ENCODE assay signal across 19 cellular contexts in the genomic region with DNA sequence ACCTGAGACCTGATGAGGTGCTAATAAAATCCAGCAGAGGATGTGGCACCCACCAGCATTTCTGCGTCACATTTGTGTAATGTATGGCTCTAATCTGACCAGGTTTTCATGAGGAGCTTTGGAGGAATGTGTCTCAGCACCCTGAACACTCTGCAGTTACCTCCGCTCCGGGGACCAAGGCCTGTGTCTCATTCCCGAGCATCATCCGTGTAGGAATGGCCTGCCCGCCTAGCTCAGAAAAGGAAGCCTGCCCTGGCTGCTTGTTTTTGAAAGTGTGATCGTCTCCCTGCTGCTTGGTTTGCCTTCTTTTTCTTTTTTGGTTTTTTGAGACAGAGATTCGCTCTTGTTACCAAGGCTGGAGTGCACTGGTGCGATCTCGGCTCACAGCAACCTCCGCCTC.
DNase-seq lines count a peak whose midpoint lies in the region; ATAC-seq and TF ChIP-seq lines count a peak whose summit lies in the region.
"Had no signal": no experiment of that assay in that cellular context is flagged by ENCODE, and none has a peak within 500 bp of the region (broad histone marks: within the 10 kb centered on the region; RNA-seq: fewer than 3 reads in every experiment).

No MANE protein-coding gene starts in this region.

- no peaks in the 10 kb centered on the region for H3K36me3 Mint-ChIP-seq in activated CD8-positive, alpha-beta memory T cell treated with anti-CD3 and anti-CD28 coated beads, Interleukin-2, amount 10 ng/mL, durations not matched to agents 7 days and 5 days
- H3K36me3 Mint-ChIP-seq: CD8-positive, alpha-beta T cell had no signal

- peaks cover 10% of the 10 kb centered on the region for H3K9me3 Mint-ChIP-seq in activated CD8-positive, alpha-beta memory T cell treated with anti-CD3 and anti-CD28 coated beads, Interleukin-2, amount 10 ng/mL, durations not matched to agents 7 days and 5 days (ENCODE audit: low read depth)
- H3K9me3 Mint-ChIP-seq: CD8-positive, alpha-beta T cell had no signal

- no peaks in the 10 kb centered on the region for H3K4me1 ChIP-seq in RWPE2 (ENCODE audit: insufficient read depth, poor library complexity, severe bottlenecking)
- H3K4me1 ChIP-seq in hepatocyte (ENCODE audit: insufficient read depth) = no peaks in the 10 kb centered on the region
- no peaks in the 10 kb centered on the region for H3K4me1 ChIP-seq in spleen
- H3K4me1 ChIP-seq: BLaER1 treated with 17β-estradiol and CSF1 and Interleukin-3, amounts not matched to agents 10 nM and 100 nM had no signal

- no peaks in the 10 kb centered on the region for H3K27me3 Mint-ChIP-seq in activated CD8-positive, alpha-beta memory T cell treated with anti-CD3 and anti-CD28 coated beads, Interleukin-2, amount 10 ng/mL, durations not matched to agents 7 days and 5 days
- H3K27me3 Mint-ChIP-seq: B cell had no signal

- WGBS in hepatocyte (ENCODE audit: low lambda C conversion rate, missing lambda C conversion rate) = 67% methylated on average over 11 of the region's 11 CpGs
- WGBS in spleen, 5 donors = 85 to 93% (median 90%) methylated on average over 11 of the region's 11 CpGs

- H3K9me3 ChIP-seq in RWPE2 (ENCODE audit: severe bottlenecking) = peaks cover 7% of the 10 kb centered on the region
- no peaks in the 10 kb centered on the region for H3K9me3 ChIP-seq in hepatocyte (ENCODE audit: low read depth)
- H3K9me3 ChIP-seq in spleen = peaks cover 0 to 44% (median 0%) of the 10 kb centered on the region in 8 donors
- H3K9me3 ChIP-seq: BLaER1 treated with 17β-estradiol and CSF1 and Interleukin-3, amounts not matched to agents 10 nM and 100 nM had no signal

- H2AFZ ChIP-seq in hepatocyte = no peak overlapping the region
- H2AFZ ChIP-seq: GM23248 had no signal

- H3K27ac ChIP-seq in RWPE2 (ENCODE audit: poor library complexity, severe bottlenecking) = no peak overlapping the region
- H3K27ac ChIP-seq in hepatocyte = peak overlapping the region; percentile 60
- H3K27ac ChIP-seq in spleen = no peak overlapping the region
- H3K27ac ChIP-seq: BLaER1 treated with 17β-estradiol and CSF1 and Interleukin-3, amounts not matched to agents 10 nM and 100 nM; GM23248 had no signal

- H3K9me2 ChIP-seq in hepatocyte (replicated peaks; ENCODE audit: insufficient read depth) = no peaks in the 10 kb centered on the region

- intact Hi-C loops in spleen (cut with DNase I; ENCODE audit: low total_unique reads) = no loop called here

- H3K27ac Mint-ChIP-seq in activated CD8-positive, alpha-beta memory T cell treated with anti-CD3 and anti-CD28 coated beads, Interleukin-2, amount 10 ng/mL, durations not matched to agents 7 days and 5 days = no peak overlapping the region
- H3K27ac Mint-ChIP-seq: B cell; CD8-positive, alpha-beta T cell had no signal

- no peaks in the 10 kb centered on the region for H3K4me1 Mint-ChIP-seq in activated CD8-positive, alpha-beta memory T cell treated with anti-CD3 and anti-CD28 coated beads, Interleukin-2, amount 10 ng/mL, durations not matched to agents 7 days and 5 days
- H3K4me1 Mint-ChIP-seq: B cell had no signal

- H3K27me3 ChIP-seq in RWPE2 (ENCODE audit: insufficient read depth, poor library complexity, severe bottlenecking) (no peaks in the 10 kb centered on the region), hepatocyte (no peaks in the 10 kb centered on the region), spleen (replicated peaks in 1 of 7) (no peaks in the 10 kb centered on the region)
- H3K27me3 ChIP-seq: BLaER1 treated with 17β-estradiol and CSF1 and Interleukin-3, amounts not matched to agents 10 nM and 100 nM had no signal

- H3K4me2 ChIP-seq in hepatocyte = peak overlapping the region; percentile 33
- H3K4me2 ChIP-seq: BLaER1 treated with 17β-estradiol and CSF1 and Interleukin-3, amounts not matched to agents 10 nM and 100 nM had no signal

- no peak overlapping the region for H3K4me3 ChIP-seq in RWPE2 (ENCODE audit: severe bottlenecking)
- H3K4me3 ChIP-seq in hepatocyte = no peak overlapping the region
- no peak overlapping the region for H3K4me3 ChIP-seq in spleen
- H3K4me3 ChIP-seq: BLaER1 treated with 17β-estradiol and CSF1 and Interleukin-3, amounts not matched to agents 10 nM and 100 nM; GM23248 had no signal

- TF ChIP-seq CTCF in RWPE2 (IDR thresholded peaks at IDR 0.05; ENCODE audit: poor library complexity, severe bottlenecking) = no peak
- no peak for TF ChIP-seq CTCF in hepatocyte (IDR thresholded peaks at IDR 0.05; ENCODE audit: poor library complexity)
- no peak for TF ChIP-seq CTCF in spleen (IDR thresholded peaks at IDR 0.05 in 8 of 11, conservative IDR thresholded peaks at IDR 0.05 in 3 of 11)

- no peaks in the 10 kb centered on the region for H4K20me1 ChIP-seq in hepatocyte (ENCODE audit: insufficient read depth, poor library complexity, severe bottlenecking)
- H4K20me1 ChIP-seq: BLaER1 treated with 17β-estradiol and CSF1 and Interleukin-3, amounts not matched to agents 10 nM and 100 nM had no signal

- H3K36me3 ChIP-seq in RWPE2 (ENCODE audit: low read depth) (no peaks in the 10 kb centered on the region), hepatocyte (replicated peaks; ENCODE audit: insufficient read depth, low read depth) (no peaks in the 10 kb centered on the region), spleen (no peaks in the 10 kb centered on the region)
- H3K36me3 ChIP-seq: BLaER1 treated with 17β-estradiol and CSF1 and Interleukin-3, amounts not matched to agents 10 nM and 100 nM had no signal

- DNase-seq in activated CD8-positive, alpha-beta memory T cell treated with anti-CD3 and anti-CD28 coated beads, Interleukin-2, amount 50 U/mL, for 48 hours = peak; percentile 1
- no peak for DNase-seq in activated CD8-positive, alpha-beta memory T cell treated with anti-CD3 and anti-CD28 coated beads, Interleukin-2, amount 10 ng/mL, durations not matched to agents 7 days and 5 days
- DNase-seq in RWPE2 (ENCODE audit: low spot score) (peak; percentile 32), hepatocyte (ENCODE audit: low spot score) (no peak), spleen (peak; percentile 42), NCI-H526 (lab: John Stamatoyannopoulos, UW) (no peak), DMS 273 (lab: John Stamatoyannopoulos, UW; ENCODE audit: unreplicated experiment) (no peak)
- DNase-seq: Calu3, DMS 273 treated with DMSO at 0.1 percent for 48 hours, DMS53, DND-41, EL, GM23248, HCEC 1CT, IMR-90 had no signal

- no peaks in the 10 kb centered on the region for H3K79me2 ChIP-seq in hepatocyte

- CTCF ChIA-PET in activated CD8-positive, alpha-beta memory T cell treated with anti-CD3 and anti-CD28 coated beads, Interleukin-2, amount 10 ng/mL, durations not matched to agents 7 days and 5 days (lab: Charles Lee) = no interaction called here

- no peak overlapping the region for H3K4me3 Mint-ChIP-seq in activated CD8-positive, alpha-beta memory T cell treated with anti-CD3 and anti-CD28 coated beads, Interleukin-2, amount 10 ng/mL, durations not matched to agents 7 days and 5 days
- H3K4me3 Mint-ChIP-seq: B cell; CD8-positive, alpha-beta T cell had no signal

- no peak for TF ChIP-seq POLR2A in spleen (IDR thresholded peaks at IDR 0.05)

- ATAC-seq in activated CD8-positive, alpha-beta memory T cell treated with anti-CD3 and anti-CD28 coated beads, Interleukin-2, amount 10 ng/mL, durations not matched to agents 7 days and 5 days = no peak
- no peak for ATAC-seq in RWPE2 (ENCODE audit: low read depth)
- no peak for ATAC-seq in HG02981 (IDR thresholded peaks at IDR 0.05; ENCODE audit: unreplicated experiment)
- ATAC-seq: CD8-positive, alpha-beta T cell had no signal

Comparison
In these comparisons a context has a peak if more than half of its experiments do, and no peak if none do; other contexts are left out.
1. DNase-seq: peak in activated CD8-positive, alpha-beta memory T cell treated with anti-CD3 and anti-CD28 coated beads, Interleukin-2, amount 50 U/mL, for 48 hours (single experiment), RWPE2 (single experiment) and spleen (single experiment); none in activated CD8-positive, alpha-beta memory T cell treated with anti-CD3 and anti-CD28 coated beads, Interleukin-2, amount 10 ng/mL, durations not matched to agents 7 days and 5 days (single experiment), hepatocyte (single experiment), NCI-H526 (0 of 2) and DMS 273 (single experiment).